In the genomic region with DNA sequence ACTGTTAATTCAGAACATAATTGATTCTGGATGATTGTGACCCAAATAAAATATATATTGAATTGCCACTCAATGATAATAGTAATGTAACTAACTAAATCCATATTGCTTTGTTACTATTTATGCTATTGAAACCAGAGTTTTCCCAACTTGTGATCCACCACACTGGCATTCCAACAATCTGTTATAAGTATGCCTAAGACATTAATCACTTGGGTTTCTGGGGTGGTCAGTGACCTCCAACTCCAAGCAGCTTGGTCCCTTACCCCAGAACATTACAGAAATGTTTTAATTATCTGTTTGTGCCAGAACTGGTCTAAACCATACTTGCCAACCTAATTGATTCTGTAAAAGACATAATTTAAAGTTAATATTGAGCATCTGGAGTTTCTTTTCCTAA, we compare ENCODE assay signal across 22 cellular contexts. TPM values are rescaled to one million over a fixed set of nuclear protein-coding genes. Genes with fewer than 3 reads are reported as not detected.
DNase-seq lines count a peak whose midpoint lies in the region; ATAC-seq and TF ChIP-seq lines count a peak whose summit lies in the region.
"Had no signal": no experiment of that assay in that cellular context is flagged by ENCODE, and none has a peak within 500 bp of the region (broad histone marks: within the 10 kb centered on the region; RNA-seq: fewer than 3 reads in every experiment).

No MANE protein-coding gene starts in this region.

- CTCF ChIA-PET in BJ (lab: Yijun Ruan, JAX): interaction anchor here (0.6 to 1.6 kb wide), 4 partner anchors 14 to 1065 kb away, joined by 4 to 5 read pairs (median 4); partner anchors contain the start of genes CAPS2, GLIPR1L1 and GLIPR1L2

- no peak overlapping the region for H3K4me3 ChIP-seq in BJ (ENCODE audit: low read depth, low read length)
- H3K4me3 ChIP-seq in Peyer's patch: no peak overlapping the region
- no peak overlapping the region for H3K4me3 ChIP-seq in BE2C (ENCODE audit: low read depth, low read length)
- H3K4me3 ChIP-seq: BLaER1 treated with 17β-estradiol and CSF1 and Interleukin-3, amounts not matched to agents 10 nM and 100 nM; SJCRH30; skin epidermis had no signal

- H3K27me3 ChIP-seq in BJ (ENCODE audit: control insufficient read depth, insufficient read depth, low read length) (no peaks in the 10 kb centered on the region), Peyer's patch (no peaks in the 10 kb centered on the region), BE2C (peaks cover 12% of the 10 kb centered on the region)
- H3K27me3 ChIP-seq: BLaER1 treated with 17β-estradiol and CSF1 and Interleukin-3, amounts not matched to agents 10 nM and 100 nM; SJCRH30 had no signal

- DNase-seq in BJ (ENCODE audit: low read depth): peak; percentile 44
- peak; percentile 72 for DNase-seq in NCI-H226
- DNase-seq in dedifferentiated amniotic fluid mesenchymal stem cell (ENCODE audit: extremely low spot score): peak; percentile 48
- peak; percentile 52 for DNase-seq in myocyte (ENCODE audit: low read depth)
- DNase-seq in Peyer's patch: no peak
- DNase-seq in activated T-cell treated with anti-CD3 and anti-CD28 coated beads for 4 hours: no peak
- no peak for DNase-seq in BE2C
- DNase-seq: activated CD4-positive, alpha-beta T cell treated with anti-CD3 and anti-CD28 coated beads, Interleukin-2, amount 50 U/mL, for 48 hours; DMS53; foreskin melanocyte; KG1; NCI-H1436; NCI-H345; SJCRH30; stimulated activated naive B cell treated with anti-CD40 and anti-IgM and Interleukin-4, amounts not matched to agents 10 μg/mL and 1 μg/mL and 100 μg/mL, for 72 hours had no signal

- H3K4me1 ChIP-seq in Peyer's patch (no peaks in the 10 kb centered on the region), BE2C (no peaks in the 10 kb centered on the region)
- H3K4me1 ChIP-seq: BLaER1 treated with 17β-estradiol and CSF1 and Interleukin-3, amounts not matched to agents 10 nM and 100 nM; SJCRH30 had no signal

- no peak for ATAC-seq in GM21529 (IDR thresholded peaks at IDR 0.05; ENCODE audit: unreplicated experiment)
- ATAC-seq: HCT116; stimulated activated naive B cell treated with anti-CD40 and anti-IgM and Interleukin-4, amounts not matched to agents 10 μg/mL and 1 μg/mL and 100 μg/mL, for 72 hours had no signal

- no peaks in the 10 kb centered on the region for H3K9me3 ChIP-seq in Peyer's patch
- no peaks in the 10 kb centered on the region for H3K9me3 ChIP-seq in BE2C
- H3K9me3 ChIP-seq: BLaER1 treated with 17β-estradiol and CSF1 and Interleukin-3, amounts not matched to agents 10 nM and 100 nM; SJCRH30 had no signal

- H3K36me3 ChIP-seq in BJ (ENCODE audit: control insufficient read depth, insufficient read depth, low read length): no peaks in the 10 kb centered on the region
- no peaks in the 10 kb centered on the region for H3K36me3 ChIP-seq in Peyer's patch
- H3K36me3 ChIP-seq in BE2C: no peaks in the 10 kb centered on the region
- H3K36me3 ChIP-seq: BLaER1 treated with 17β-estradiol and CSF1 and Interleukin-3, amounts not matched to agents 10 nM and 100 nM; SJCRH30 had no signal

- no peak for TF ChIP-seq POLR2A in Peyer's patch (IDR thresholded peaks at IDR 0.05)

- no peak overlapping the region for H3K27ac ChIP-seq in Peyer's patch
- H3K27ac ChIP-seq: BLaER1 treated with 17β-estradiol and CSF1 and Interleukin-3, amounts not matched to agents 10 nM and 100 nM; SJCRH30; skin epidermis had no signal

- TF ChIP-seq CTCF in BJ (IDR thresholded peaks at IDR 0.05; ENCODE audit: insufficient read depth, low read depth, low read length): no peak
- no peak for TF ChIP-seq CTCF in Peyer's patch (IDR thresholded peaks at IDR 0.05)
- no peak for TF ChIP-seq CTCF in BE2C (IDR thresholded peaks at IDR 0.05; ENCODE audit: low read depth, low read length)

- POLR2A ChIA-PET in BJ (lab: Charles Lee): no interaction called here

RNA-seq across cellular contexts. Expression of gene CAPS2, which starts 14.6 kb away (rescaled TPM):
- polyA plus RNA-seq in BJ (2011; rRNA removed): 0.74 and 0.86 TPM in 2 replicates
- 2.5 and 4.3 TPM in 2 replicates for polyA minus RNA-seq in BJ (2011; rRNA and poly(A)+ RNA removed)
- total RNA-seq in myocyte (10.1 and 14.0 TPM in 2 replicates), Peyer's patch (10 to 100 TPM; 10.2 to 22.3 (median 16.0) TPM)
- 5.2 TPM for polyA plus RNA-seq in myocyte (2012)
- not detected for polyA plus RNA-seq in BE2C (2012; ENCODE audit: insufficient read depth, insufficient read length, low read depth)

RNA-seq across cellular contexts. Expression of gene GLIPR1L1, which starts 19.0 kb away (rescaled TPM):
- not detected in 2 replicates for polyA plus RNA-seq in BJ (2011; rRNA removed)
- polyA minus RNA-seq in BJ (2011; rRNA and poly(A)+ RNA removed): not detected in 2 replicates
- total RNA-seq in myocyte: not detected in 2 replicates
- 0.15 TPM for polyA plus RNA-seq in myocyte (2012)
- total RNA-seq in Peyer's patch: not detected
- polyA plus RNA-seq in BE2C (2012; ENCODE audit: insufficient read depth, insufficient read length, low read depth): not detected
- total RNA-seq: dermis microvascular lymphatic vessel endothelial cell, omental fat pad, SJCRH30, ureter had no signal

Comparison
In these comparisons a context has a peak if more than half of its experiments do, and no peak if none do; other contexts are left out.
1. DNase-seq: peak in BJ (single experiment), NCI-H226 (single experiment), dedifferentiated amniotic fluid mesenchymal stem cell (single experiment) and myocyte (single experiment); none in Peyer's patch (0 of 3), activated T-cell treated with anti-CD3 and anti-CD28 coated beads for 4 hours (single experiment) and BE2C (single experiment).